ENCODE assay signal across 1 cellular context in genomic region chr6:56370591-56371198, GRCh38.
TF ChIP-seq lines count a peak whose summit lies in the region.

No MANE protein-coding gene starts in this region.

TF ChIP-seq in IMR-90, 13 proteins besides CTCF, POLR2A, EP300 and RAD21:
- TF ChIP-seq, protein P1, sequence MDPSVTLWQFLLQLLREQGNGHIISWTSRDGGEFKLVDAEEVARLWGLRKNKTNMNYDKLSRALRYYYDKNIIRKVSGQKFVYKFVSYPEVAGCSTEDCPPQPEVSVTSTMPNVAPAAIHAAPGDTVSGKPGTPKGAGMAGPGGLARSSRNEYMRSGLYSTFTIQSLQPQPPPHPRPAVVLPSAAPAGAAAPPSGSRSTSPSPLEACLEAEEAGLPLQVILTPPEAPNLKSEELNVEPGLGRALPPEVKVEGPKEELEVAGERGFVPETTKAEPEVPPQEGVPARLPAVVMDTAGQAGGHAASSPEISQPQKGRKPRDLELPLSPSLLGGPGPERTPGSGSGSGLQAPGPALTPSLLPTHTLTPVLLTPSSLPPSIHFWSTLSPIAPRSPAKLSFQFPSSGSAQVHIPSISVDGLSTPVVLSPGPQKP (IDR thresholded peaks at IDR 0.05; ENCODE audit: borderline replicate concordance, low read depth, low read length) = no peak
- TF ChIP-seq CEBPB (IDR thresholded peaks at IDR 0.05; ENCODE audit: low read depth, low read length) = peak; percentile 40; the same call in 1 of the 2 replicates
- no peak; the same call in none of the 2 replicates for TF ChIP-seq MAFK (IDR thresholded peaks at IDR 0.05; ENCODE audit: low read depth, low read length)
TF ChIP-seq in IMR-90: peak in this region for 1.
